In the genomic region with DNA sequence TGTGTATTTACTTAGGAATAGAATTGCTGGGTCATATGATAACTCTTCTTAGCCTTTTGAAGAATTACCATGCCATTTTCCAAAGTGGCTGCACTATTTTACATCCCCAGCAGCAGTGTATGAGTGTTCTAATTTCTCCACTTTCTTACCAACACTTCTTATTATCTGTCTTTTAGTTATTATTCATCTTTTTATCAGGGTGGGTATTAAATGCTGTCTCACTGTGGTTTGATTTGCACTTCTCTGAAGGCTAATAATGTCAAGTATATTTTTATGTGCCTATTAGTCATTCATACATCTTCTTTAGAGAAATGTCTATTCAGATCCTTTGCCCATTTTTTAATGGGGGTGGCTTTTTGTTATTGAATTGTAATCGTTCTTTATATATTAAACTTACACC, we compare ENCODE assay signal across 8 cellular contexts.
"Had no signal": no experiment of that assay in that cellular context is flagged by ENCODE, and none has a peak within 500 bp of the region (broad histone marks: within the 10 kb centered on the region; RNA-seq: fewer than 3 reads in every experiment).

No MANE protein-coding gene starts in this region.

- H3K27ac ChIP-seq: HL-60 had no signal

- H3K9me3 Mint-ChIP-seq: GM23338, H9, HFFc6 had no signal

- DNase-seq: H9, HCEC 1CT, HFFc6, IMR-90, KG1 had no signal

- H3K4me3 Mint-ChIP-seq: GM23338, H9, HFFc6 had no signal

- H3K4me3 ChIP-seq: GM23338, K562 had no signal

- H3K27ac Mint-ChIP-seq: GM23338, H9, HFFc6 had no signal
